In genomic region chr3:187430576-187430975, GRCh38 we compare ENCODE assay signal across 1 cellular context.
TF ChIP-seq lines count a peak whose summit lies in the region.

No MANE protein-coding gene starts in this region.

TF ChIP-seq in SK-N-SH treated with all-trans-retinoic acid at 6 μM for 48 hours, 23 proteins besides CTCF, POLR2A, EP300 and RAD21 (continued from another document):
- no peak for TF ChIP-seq PATZ1 (CRISPR knock-in tag; IDR thresholded peaks at IDR 0.05; ENCODE audit: borderline replicate concordance)
